ENCODE assay signal across 10 cellular contexts in genomic region chr20:25723975-25724374, GRCh38.
"Had no signal": no experiment of that assay in that cellular context is flagged by ENCODE, and none has a peak within 500 bp of the region (broad histone marks: within the 10 kb centered on the region; RNA-seq: fewer than 3 reads in every experiment).

No MANE protein-coding gene starts in this region.

- DNase-seq: GM23248, GOT3, H7, H9, HCEC 1CT, HFFc6 had no signal

- H3K4me2 ChIP-seq: GM23338 had no signal

- H3K9me3 ChIP-seq: HAP-1 had no signal

- H3K36me3 ChIP-seq: HAP-1 had no signal

- H3K4me1 ChIP-seq: HAP-1 had no signal

- H3K27ac ChIP-seq: GM23248 had no signal

- H2AFZ ChIP-seq: GM23248, GM23338 had no signal

- H3K9ac ChIP-seq: GM23248 had no signal

- FAIRE-seq: H54 had no signal

- H3K4me3 ChIP-seq: GM23248, GM23338, HAP-1 had no signal

- ATAC-seq: GM23338, HCT116 had no signal
